1 cellular context compared by ENCODE assay signal in the genomic region with DNA sequence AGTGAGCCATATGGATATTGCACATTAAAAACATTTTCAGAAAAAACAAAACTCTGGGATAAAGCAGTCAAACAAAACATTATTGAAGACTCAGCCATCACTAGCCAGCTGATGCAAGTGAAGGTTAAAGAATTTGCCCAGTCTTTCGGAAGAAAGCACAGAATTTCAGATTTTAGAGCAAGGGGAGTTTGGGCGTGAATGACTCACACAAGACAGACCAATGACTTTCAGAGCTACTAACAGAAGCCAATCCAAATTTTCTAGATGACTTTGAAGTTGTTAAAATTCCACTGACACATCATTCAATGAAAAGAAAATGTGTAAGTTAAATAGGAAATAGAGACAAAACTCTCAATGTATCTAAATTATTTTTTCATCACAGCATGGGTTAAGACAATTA.
TF ChIP-seq lines count a peak whose summit lies in the region.

No MANE protein-coding gene starts in this region.

TF ChIP-seq in GM12878, 131 proteins besides CTCF, POLR2A, EP300 and RAD21:
- TF ChIP-seq HDAC2 (IDR thresholded peaks at IDR 0.05) (no peak), STAT1 (conservative IDR thresholded peaks at IDR 0.05) (no peak), NR2C1 (IDR thresholded peaks at IDR 0.05) (no peak), RB1 (IDR thresholded peaks at IDR 0.05; ENCODE audit: borderline replicate concordance) (no peak)
- TF ChIP-seq, protein P1, sequence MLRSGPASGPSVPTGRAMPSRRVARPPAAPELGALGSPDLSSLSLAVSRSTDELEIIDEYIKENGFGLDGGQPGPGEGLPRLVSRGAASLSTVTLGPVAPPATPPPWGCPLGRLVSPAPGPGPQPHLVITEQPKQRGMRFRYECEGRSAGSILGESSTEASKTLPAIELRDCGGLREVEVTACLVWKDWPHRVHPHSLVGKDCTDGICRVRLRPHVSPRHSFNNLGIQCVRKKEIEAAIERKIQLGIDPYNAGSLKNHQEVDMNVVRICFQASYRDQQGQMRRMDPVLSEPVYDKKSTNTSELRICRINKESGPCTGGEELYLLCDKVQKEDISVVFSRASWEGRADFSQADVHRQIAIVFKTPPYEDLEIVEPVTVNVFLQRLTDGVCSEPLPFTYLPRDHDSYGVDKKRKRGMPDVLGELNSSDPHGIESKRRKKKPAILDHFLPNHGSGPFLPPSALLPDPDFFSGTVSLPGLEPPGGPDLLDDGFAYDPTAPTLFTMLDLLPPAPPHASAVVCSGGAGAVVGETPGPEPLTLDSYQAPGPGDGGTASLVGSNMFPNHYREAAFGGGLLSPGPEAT (IDR thresholded peaks at IDR 0.05; ENCODE audit: low read depth), result no peak
